In the genomic region with DNA sequence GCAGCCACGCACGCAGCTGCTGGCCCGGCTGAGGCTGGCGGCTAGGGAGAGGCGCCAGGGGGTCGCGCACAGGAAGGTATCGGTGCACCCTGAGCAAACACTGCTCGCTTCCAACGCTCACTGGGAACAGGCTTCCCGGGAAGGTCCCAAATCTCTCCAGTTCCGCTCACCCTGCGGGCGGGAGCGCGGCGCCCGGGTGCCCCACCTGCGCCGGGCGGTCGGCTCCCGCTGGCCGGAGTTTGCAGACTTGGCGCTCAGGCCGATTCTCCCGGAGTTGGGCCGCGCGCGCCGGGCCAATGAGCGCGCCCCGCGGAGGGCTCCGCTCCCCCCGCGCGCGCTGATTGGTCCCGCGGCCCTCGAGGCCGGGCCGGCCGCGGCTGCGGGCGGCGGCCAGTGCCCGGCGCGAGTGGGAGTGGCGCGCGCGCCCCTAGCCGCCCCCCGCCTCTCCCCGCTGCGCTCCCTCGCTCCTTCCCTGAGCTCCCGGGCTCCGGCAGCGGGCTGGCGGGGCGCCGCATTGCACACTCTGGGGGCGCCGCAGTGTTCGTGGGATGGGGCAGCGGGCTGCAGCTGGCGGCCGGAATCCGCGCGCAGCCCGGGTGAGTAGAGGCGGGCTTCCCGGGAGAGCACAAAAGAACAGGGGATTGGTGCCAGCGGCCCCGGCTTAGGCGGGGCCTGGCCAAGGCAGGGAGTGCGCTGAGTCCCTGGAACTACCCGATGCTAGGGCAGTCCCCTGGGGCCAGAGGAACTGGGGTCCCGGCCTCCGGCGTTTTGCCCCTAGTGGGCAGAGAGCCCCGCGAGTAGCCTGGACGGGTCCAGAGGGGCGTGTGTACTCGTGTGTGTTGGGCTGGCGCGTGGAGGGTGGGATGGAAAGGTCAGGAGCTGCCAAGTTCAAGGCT, we compare ENCODE assay signal across 8 cellular contexts. TPM values are rescaled to one million over a fixed set of nuclear protein-coding genes. Genes with fewer than 3 reads are reported as not detected.
DNase-seq lines count a peak whose midpoint lies in the region; ATAC-seq, FAIRE-seq and TF ChIP-seq lines count a peak whose summit lies in the region.

A gene with protein sequence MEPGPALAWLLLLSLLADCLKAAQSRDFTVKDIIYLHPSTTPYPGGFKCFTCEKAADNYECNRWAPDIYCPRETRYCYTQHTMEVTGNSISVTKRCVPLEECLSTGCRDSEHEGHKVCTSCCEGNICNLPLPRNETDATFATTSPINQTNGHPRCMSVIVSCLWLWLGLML (plus strand): TSS at position 461 of the 896 bp plus-strand sequence. CDS start 107,122 bp downstream, outside the sequence.

- peaks cover 2% of the 10 kb centered on the region; the same call in 1 of the 2 replicates for H3K9me3 ChIP-seq in AG04450 (ENCODE audit: control insufficient read depth, insufficient read depth, low read length)
- no peaks in the 10 kb centered on the region for H3K9me3 ChIP-seq in astrocyte (ENCODE audit: insufficient read depth, low read depth, low read length)
- no peaks in the 10 kb centered on the region for H3K9me3 ChIP-seq in iPS DF 6.9 (ENCODE audit: control insufficient read depth, insufficient read depth, low read length)
- H3K9me3 ChIP-seq in psoas muscle, result peaks cover 5% of the 10 kb centered on the region

- H3K27ac ChIP-seq in AG04450 (ENCODE audit: low read depth, low read length) (peak within 1 kb of the TSS; percentile 4), astrocyte (ENCODE audit: low read depth, low read length) (peak within 1 kb of the TSS; percentile 5), iPS DF 6.9 (ENCODE audit: low read length) (no peak within 1 kb of the TSS), psoas muscle (no peak within 1 kb of the TSS)

- no peaks in the 10 kb centered on the region for H3K36me3 ChIP-seq in astrocyte (ENCODE audit: insufficient read depth, low read length)
- H3K36me3 ChIP-seq in iPS DF 6.9 (ENCODE audit: control insufficient read depth, insufficient read depth, low read length), result no peaks in the 10 kb centered on the region
- H3K36me3 ChIP-seq in psoas muscle (ENCODE audit: insufficient read depth in 1 of 2, low read depth in 1 of 2), result no peaks in the 10 kb centered on the region

- peak within 1 kb of the TSS; percentile 75 for H3K9ac ChIP-seq in astrocyte (ENCODE audit: low read length)

- H3K4me1 ChIP-seq in astrocyte (ENCODE audit: insufficient read depth, low read length) (peaks cover 3% of the 10 kb centered on the region), iPS DF 6.9 (ENCODE audit: control insufficient read depth, insufficient read depth, low read length) (peaks cover 1% of the 10 kb centered on the region; the same call in 1 of the 2 replicates), psoas muscle (no peaks in the 10 kb centered on the region)

- no peak for DNase-seq in AG04450 (ENCODE audit: low read depth, low spot score)
- peak; percentile 84 for DNase-seq in NCI-H345 (lab: John Stamatoyannopoulos, UW)
- DNase-seq in astrocyte (ENCODE audit: low read depth), result peak; percentile 56
- no peak for DNase-seq in iPS DF 6.9 (ENCODE audit: low read depth, low spot score)
- peak; percentile 71 to 80 for DNase-seq in psoas muscle
- DNase-seq in OCI-M1 (lab: John Stamatoyannopoulos, UW), result no peak

- peak within 1 kb of the TSS; percentile 87 for H3K4me3 Mint-ChIP-seq in astrocyte (ENCODE audit: unreplicated experiment)

- H3K9me3 Mint-ChIP-seq in astrocyte (ENCODE audit: unreplicated experiment), result peaks cover 2% of the 10 kb centered on the region

- intact Hi-C loops in psoas muscle (cut with DNase I), result no loop called here

- peak within 1 kb of the TSS; percentile 55 for H3K27ac Mint-ChIP-seq in astrocyte (ENCODE audit: unreplicated experiment)

- H4K20me1 ChIP-seq in astrocyte (ENCODE audit: insufficient read depth, low read length), result no peaks in the 10 kb centered on the region

- no peaks in the 10 kb centered on the region for H3K36me3 Mint-ChIP-seq in astrocyte (ENCODE audit: low read depth, unreplicated experiment)

- H3K4me2 ChIP-seq in astrocyte (ENCODE audit: low read length), result peak within 1 kb of the TSS; percentile 95

- H3K27me3 Mint-ChIP-seq in astrocyte (ENCODE audit: low read depth, unreplicated experiment), result peaks cover 11% of the 10 kb centered on the region

- H3K4me3 ChIP-seq in AG04450 (ENCODE audit: low read depth, low read length) (peak within 1 kb of the TSS; percentile 69), astrocyte (ENCODE audit: insufficient read depth, low read depth, low read length) (peak within 1 kb of the TSS; percentile 70), iPS DF 6.9 (ENCODE audit: low read length) (peak within 1 kb of the TSS; percentile 83), psoas muscle (peak within 1 kb of the TSS; percentile 67)

- WGBS in iPS DF 6.9 (ENCODE audit: insufficient coverage, insufficient read length), result no CpG with 5 or more reads among the region's 96 CpGs
- 0 to 1% (median 0%) methylated on average over 59 to 96 of the region's 96 CpGs for WGBS in psoas muscle, 3 donors

- CTCF ChIA-PET in AG04450 (lab: Charles Lee), result interaction anchor here (0.6 to 3.1 kb wide), 3 partner anchors 231 to 313 kb away, joined by 3 to 15 read pairs (median 8); no protein-coding TSS in a partner anchor

- no peaks in the 10 kb centered on the region for H3K79me2 ChIP-seq in astrocyte (ENCODE audit: insufficient read depth, low read length)

- peak; percentile 88 for ATAC-seq in GM18861 (IDR thresholded peaks at IDR 0.05; ENCODE audit: unreplicated experiment)
- ATAC-seq in HG03095 (IDR thresholded peaks at IDR 0.05; ENCODE audit: unreplicated experiment), result peak; percentile 84
- peak; percentile 96 to 99 (median 98) for ATAC-seq in psoas muscle

- FAIRE-seq in astrocyte (lab: Jason Lieb, UNC), result no peak

- TF ChIP-seq CTCF in AG04450 (IDR thresholded peaks at IDR 0.05; ENCODE audit: low read depth, low read length) (peak; percentile 8), astrocyte (IDR thresholded peaks at IDR 0.05; ENCODE audit: insufficient read depth, low read depth, low read length) (no peak), psoas muscle (IDR thresholded peaks at IDR 0.05) (no peak)

- POLR2A ChIA-PET in AG04450 (lab: Yijun Ruan, JAX), result no interaction called here

- H3K27me3 ChIP-seq in AG04450 (ENCODE audit: control insufficient read depth, insufficient read depth, low read length) (peaks cover 12% of the 10 kb centered on the region), astrocyte (ENCODE audit: insufficient read depth, low read length) (peaks cover 11% of the 10 kb centered on the region), iPS DF 6.9 (ENCODE audit: control insufficient read depth, insufficient read depth, low read length) (no peaks in the 10 kb centered on the region; the same call in 1 of the 2 replicates), psoas muscle (ENCODE audit: insufficient read depth in 3 of 3, low read length in 2 of 3) (peaks cover 0 to 27% (median 5%) of the 10 kb centered on the region in 3 donors)

- peak within 1 kb of the TSS; percentile 94 for H2AFZ ChIP-seq in astrocyte (ENCODE audit: low read depth, low read length)

- peaks cover 3% of the 10 kb centered on the region for H3K4me1 Mint-ChIP-seq in astrocyte (ENCODE audit: low read depth, unreplicated experiment)

RNA-seq across cellular contexts. Expression of the gene that starts here (rescaled TPM):
- polyA plus RNA-seq in AG04450 (2011; rRNA removed), result 1.1 and 1.3 TPM in 2 replicates
- 1.5 and 1.7 TPM in 2 replicates for polyA minus RNA-seq in AG04450 (2011; rRNA and poly(A)+ RNA removed)
- 1.1 and 1.4 TPM in 2 replicates for total RNA-seq in astrocyte
- total RNA-seq in psoas muscle, result under 1 TPM in 2 of 4 donors, not detected in 2; 0.04 to 0.11 TPM
- under 1 TPM; 0.04 to 0.07 (median 0.05) TPM for polyA plus RNA-seq in psoas muscle

Comparison
In these comparisons a context has a peak if more than half of its experiments do, and no peak if none do; other contexts are left out.
1. Peak in DNase-seq, ATAC-seq and H3K4me3 ChIP-seq in psoas muscle; RNA of the gene not detected or under 1 TPM.
2. DNase-seq: peak in NCI-H345 (single experiment) and astrocyte (single experiment); none in AG04450 (single experiment), iPS DF 6.9 (single experiment) and OCI-M1 (single experiment).
3. H3K27ac ChIP-seq: peak in AG04450 (single experiment) and astrocyte (single experiment); none in iPS DF 6.9 (single experiment) and psoas muscle (single experiment).
4. Peak in every context shown above with its lines, with median percentiles within 50 percentile points of each other: H3K4me3 ChIP-seq and ATAC-seq.